In the genomic region with DNA sequence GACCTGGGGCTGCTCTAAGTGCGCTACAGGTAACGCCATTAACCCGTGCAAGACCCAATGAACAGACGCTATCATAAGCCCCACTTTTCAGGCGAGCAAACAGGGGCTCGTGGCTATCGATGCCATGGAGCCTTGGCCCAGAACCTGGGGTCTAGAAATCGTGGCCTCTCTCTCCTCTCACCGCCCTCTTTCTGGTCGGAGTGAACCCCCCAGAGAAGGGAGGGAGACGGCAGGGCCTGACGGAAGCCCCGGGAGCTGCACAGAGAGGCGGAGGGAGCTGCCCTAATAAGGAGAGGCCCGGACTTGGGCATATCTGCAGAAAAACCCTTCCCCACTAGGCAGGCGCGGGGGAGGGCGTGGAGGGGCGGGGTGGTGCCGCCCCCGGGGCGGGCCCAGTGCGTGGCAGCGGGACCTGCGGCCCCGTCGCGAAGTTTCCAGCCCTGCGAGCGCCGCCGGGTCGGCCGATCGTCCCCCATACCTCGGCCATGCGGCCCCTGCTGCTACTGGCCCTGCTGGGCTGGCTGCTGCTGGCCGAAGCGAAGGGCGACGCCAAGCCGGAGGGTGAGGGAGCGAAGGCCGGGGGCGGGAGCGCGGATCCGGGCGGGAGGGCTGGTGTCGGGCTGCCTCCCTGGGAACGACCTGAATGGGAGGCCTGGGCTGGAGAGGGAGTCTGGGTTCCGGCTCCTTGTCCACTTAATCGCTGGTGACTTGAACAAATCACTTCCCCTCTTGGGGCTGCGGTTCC, we compare ENCODE assay signal across 8 cellular contexts. TPM values are rescaled to one million over a fixed set of nuclear protein-coding genes. Genes with fewer than 3 reads are reported as not detected.
DNase-seq lines count a peak whose midpoint lies in the region; ATAC-seq and TF ChIP-seq lines count a peak whose summit lies in the region.

TSS of gene PLOD1 (plus strand) at position 423 of the 745 bp plus-strand sequence. CDS start at position 486, 63 bp downstream.

- H3K4me3 Mint-ChIP-seq in activated T-helper 17 cell treated with anti-CD3 and anti-CD28 coated beads, Interleukin-2, amount 50 U/mL, for 72 hours: peak within 1 kb of the TSS; percentile 73
- peak within 1 kb of the TSS; percentile 74 for H3K4me3 Mint-ChIP-seq in natural killer cell treated with Interleukin-12 subunit alpha and Interleukin-12 subunit beta and Interleukin-15 and Interleukin-18, amount 100 ng/mL, for 72 hours

- H3K27ac ChIP-seq in RWPE1: peak within 1 kb of the TSS; percentile 79

- H3K9me3 Mint-ChIP-seq in activated T-helper 17 cell treated with anti-CD3 and anti-CD28 coated beads, Interleukin-2, amount 50 U/mL, for 72 hours: no peaks in the 10 kb centered on the region
- no peaks in the 10 kb centered on the region for H3K9me3 Mint-ChIP-seq in natural killer cell treated with Interleukin-12 subunit alpha and Interleukin-12 subunit beta and Interleukin-15 and Interleukin-18, amount 100 ng/mL, for 72 hours

- no peaks in the 10 kb centered on the region for H3K36me3 Mint-ChIP-seq in activated T-helper 17 cell treated with anti-CD3 and anti-CD28 coated beads, Interleukin-2, amount 50 U/mL, for 72 hours (ENCODE audit: low read depth)
- H3K36me3 Mint-ChIP-seq in natural killer cell treated with Interleukin-12 subunit alpha and Interleukin-12 subunit beta and Interleukin-15 and Interleukin-18, amount 100 ng/mL, for 72 hours: no peaks in the 10 kb centered on the region

- peak; percentile 91 for ATAC-seq in GM21619 (IDR thresholded peaks at IDR 0.05; ENCODE audit: unreplicated experiment)
- ATAC-seq in activated T-helper 17 cell treated with anti-CD3 and anti-CD28 coated beads, Interleukin-2, amount 50 U/mL, for 72 hours (replicated peaks): peak; percentile 100
- peak; percentile 99 to 100 for ATAC-seq in natural killer cell treated with Interleukin-12 subunit alpha and Interleukin-12 subunit beta and Interleukin-15 and Interleukin-18, amount 100 ng/mL, for 72 hours

- H3K4me1 Mint-ChIP-seq in activated T-helper 17 cell treated with anti-CD3 and anti-CD28 coated beads, Interleukin-2, amount 50 U/mL, for 72 hours: no peaks in the 10 kb centered on the region
- H3K4me1 Mint-ChIP-seq in natural killer cell treated with Interleukin-12 subunit alpha and Interleukin-12 subunit beta and Interleukin-15 and Interleukin-18, amount 100 ng/mL, for 72 hours (ENCODE audit: low read depth in 2 of 2): no peaks in the 10 kb centered on the region

- peak; percentile 94 for DNase-seq in DMS53 (lab: John Stamatoyannopoulos, UW)
- DNase-seq in Jurkat, Clone E6-1 (ENCODE audit: low read depth, low spot score): peak; percentile 62
- peak; percentile 80 for DNase-seq in RWPE1 (ENCODE audit: low spot score)
- DNase-seq in fibroblast of peridontal ligament (ENCODE audit: extremely low read depth): peak; percentile 80
- peak; percentile 86 for DNase-seq in natural killer cell treated with Interleukin-12 subunit alpha and Interleukin-12 subunit beta and Interleukin-15 and Interleukin-18, amount 100 ng/mL, for 72 hours (ENCODE audit: low spot score)
- DNase-seq in stimulated activated naive CD4-positive, alpha-beta T cell (lab: John Stamatoyannopoulos, UW): peak; percentile 52 to 85 (median 76)

- H3K27me3 Mint-ChIP-seq in activated T-helper 17 cell treated with anti-CD3 and anti-CD28 coated beads, Interleukin-2, amount 50 U/mL, for 72 hours: no peaks in the 10 kb centered on the region
- no peaks in the 10 kb centered on the region for H3K27me3 Mint-ChIP-seq in natural killer cell treated with Interleukin-12 subunit alpha and Interleukin-12 subunit beta and Interleukin-15 and Interleukin-18, amount 100 ng/mL, for 72 hours

- peak within 1 kb of the TSS; percentile 62 for H3K4me3 ChIP-seq in Jurkat, Clone E6-1 (ENCODE audit: low read length)

- H3K27ac Mint-ChIP-seq in activated T-helper 17 cell treated with anti-CD3 and anti-CD28 coated beads, Interleukin-2, amount 50 U/mL, for 72 hours: no peak within 1 kb of the TSS
- peak within 1 kb of the TSS; percentile 14 to 51 for H3K27ac Mint-ChIP-seq in natural killer cell treated with Interleukin-12 subunit alpha and Interleukin-12 subunit beta and Interleukin-15 and Interleukin-18, amount 100 ng/mL, for 72 hours

- POLR2A ChIA-PET in RWPE1 (lab: Yijun Ruan, JAX; ENCODE audit: low non-redundant PET): interaction anchor here (0.6 to 0.7 kb wide), 2 partner anchors 46 to 827 kb away, joined by 3 read pairs; partner anchors contain the start of gene MFN2

- CTCF ChIA-PET in RWPE1 (lab: Yijun Ruan, JAX): interaction anchor here (1.1 kb wide), 1 partner anchor 32 kb away, joined by 3 read pairs; no protein-coding TSS in a partner anchor

- TF ChIP-seq CTCF in RWPE1 (conservative IDR thresholded peaks at IDR 0.05; ENCODE audit: low read depth): no peak

RNA-seq across cellular contexts. Expression of gene PLOD1, which starts in this region (rescaled TPM):
- 20.9 TPM for polyA plus RNA-seq in Jurkat, Clone E6-1 (2012; ENCODE audit: insufficient read depth, insufficient read length)
- total RNA-seq in activated T-helper 17 cell treated with anti-CD3 and anti-CD28 coated beads, Interleukin-2, amount 50 U/mL, for 72 hours: 10 to 100 TPM; 18.1 to 36.1 TPM
- total RNA-seq in natural killer cell treated with Interleukin-12 subunit alpha and Interleukin-12 subunit beta and Interleukin-15 and Interleukin-18, amount 100 ng/mL, for 72 hours: 10 to 100 TPM; 50.7 to 72.4 TPM

Comparison
In these comparisons a context has a peak if more than half of its experiments do, and no peak if none do; other contexts are left out.
1. Peak in every context shown above with its lines: DNase-seq, ATAC-seq, H3K4me3 ChIP-seq and H3K27ac ChIP-seq.